Comparison of ENCODE assay signal across 9 cellular contexts in the genomic region with DNA sequence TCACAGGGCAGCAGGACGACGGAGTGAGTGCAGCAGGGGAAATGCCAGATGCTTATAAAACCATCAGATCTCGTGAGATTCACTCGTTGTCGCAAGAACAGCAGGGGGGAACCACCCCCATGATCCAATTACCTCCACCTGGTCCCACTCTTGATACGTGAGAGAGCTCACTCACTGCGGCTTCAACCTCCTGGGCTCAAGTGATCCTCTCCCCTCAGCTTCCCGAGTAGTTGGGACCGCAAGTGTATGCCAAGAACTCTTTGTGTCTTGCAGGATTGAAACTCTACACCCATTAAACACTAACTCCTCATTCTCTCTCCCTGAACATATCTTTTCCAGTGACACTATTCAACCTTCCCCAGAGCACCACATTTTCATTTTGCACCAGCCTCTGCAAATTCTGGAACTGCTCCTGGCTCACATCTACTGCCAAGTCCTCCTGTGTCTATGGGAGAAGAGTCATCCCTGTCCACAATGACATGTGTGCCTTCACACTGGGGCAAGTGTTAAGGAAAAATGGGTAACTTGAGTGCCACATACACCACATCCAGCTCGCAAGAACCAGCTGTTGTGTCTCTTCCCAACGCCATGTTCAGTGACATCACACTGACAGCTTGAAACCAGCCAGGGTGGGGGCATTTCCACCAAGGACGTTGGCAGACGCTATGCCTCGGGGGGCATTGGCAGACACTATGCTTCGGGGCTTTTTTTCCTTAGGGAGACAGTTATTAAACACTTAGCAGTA.
"Had no signal": no experiment of that assay in that cellular context is flagged by ENCODE, and none has a peak within 500 bp of the region (broad histone marks: within the 10 kb centered on the region; RNA-seq: fewer than 3 reads in every experiment).

No MANE protein-coding gene starts in this region.

- H3K27ac Mint-ChIP-seq: activated naive CD8-positive, alpha-beta T cell treated with anti-CD3 and anti-CD28 coated beads, Interleukin-2, amount 10 ng/mL, durations not matched to agents 7 days and 5 days; endodermal cell; stimulated activated effector memory CD8-positive, alpha-beta T cell treated with anti-CD3 and anti-CD28 coated beads, Interleukin-12 subunit alpha, Interleukin-12 subunit beta, amount 100 ng/mL, for 72 hours had no signal

- DNase-seq: activated CD4-positive, alpha-beta T cell treated with anti-CD3 and anti-CD28 coated beads, Interleukin-2, amount 50 U/mL, for 1 hour; activated effector memory CD4-positive, alpha-beta T cell treated with anti-CD3 and anti-CD28 coated beads, Interleukin-2, amount 50 U/mL, for 16 hours; activated naive CD8-positive, alpha-beta T cell treated with anti-CD3 and anti-CD28 coated beads, Interleukin-2, amount 10 ng/mL, durations not matched to agents 7 days and 5 days; aorta; endodermal cell; erythroblast; small intestine; tibial artery had no signal

- H3K9me3 Mint-ChIP-seq: stimulated activated effector memory CD8-positive, alpha-beta T cell treated with anti-CD3 and anti-CD28 coated beads, Interleukin-12 subunit alpha, Interleukin-12 subunit beta, amount 100 ng/mL, for 72 hours had no signal

- H3K36me3 Mint-ChIP-seq: stimulated activated effector memory CD8-positive, alpha-beta T cell treated with anti-CD3 and anti-CD28 coated beads, Interleukin-12 subunit alpha, Interleukin-12 subunit beta, amount 100 ng/mL, for 72 hours had no signal

- H3K4me3 Mint-ChIP-seq: activated naive CD8-positive, alpha-beta T cell treated with anti-CD3 and anti-CD28 coated beads, Interleukin-2, amount 10 ng/mL, durations not matched to agents 7 days and 5 days; endodermal cell; stimulated activated effector memory CD8-positive, alpha-beta T cell treated with anti-CD3 and anti-CD28 coated beads, Interleukin-12 subunit alpha, Interleukin-12 subunit beta, amount 100 ng/mL, for 72 hours had no signal

- H3K4me1 Mint-ChIP-seq: activated naive CD8-positive, alpha-beta T cell treated with anti-CD3 and anti-CD28 coated beads, Interleukin-2, amount 10 ng/mL, durations not matched to agents 7 days and 5 days; endodermal cell; stimulated activated effector memory CD8-positive, alpha-beta T cell treated with anti-CD3 and anti-CD28 coated beads, Interleukin-12 subunit alpha, Interleukin-12 subunit beta, amount 100 ng/mL, for 72 hours had no signal
